In genomic region chr10:68955786-68956532, GRCh38 we compare ENCODE assay signal across 8 cellular contexts. TPM values are rescaled to one million over a fixed set of nuclear protein-coding genes. Genes with fewer than 3 reads are reported as not detected.
DNase-seq lines count a peak whose midpoint lies in the region; TF ChIP-seq lines count a peak whose summit lies in the region.

DDX21 (plus strand) TSS chr10:68956170; CDS start chr10:68956226, 56 bp downstream.

- no peaks in the 10 kb centered on the region for H3K9me3 ChIP-seq in HAP-1
- H3K9me3 ChIP-seq in MG63, result no peaks in the 10 kb centered on the region
- H3K9me3 ChIP-seq in neural progenitor cell (ENCODE audit: low read depth), result no peaks in the 10 kb centered on the region

- H3K36me3 ChIP-seq in HAP-1 (replicated peaks) (peaks cover 37% of the 10 kb centered on the region), MG63 (peaks cover 56% of the 10 kb centered on the region), neural progenitor cell (peaks cover 11% of the 10 kb centered on the region)

- TF ChIP-seq CTCF in foreskin fibroblast (IDR thresholded peaks at IDR 0.05; ENCODE audit: low read depth, low read length) (peak; percentile 58), neural progenitor cell (IDR thresholded peaks at IDR 0.05) (peak; percentile 76)

- H3K27me3 Mint-ChIP-seq in neural progenitor cell (ENCODE audit: insufficient read depth, low read depth), result peaks cover 2% of the 10 kb centered on the region

- no peaks in the 10 kb centered on the region for H3K9me3 Mint-ChIP-seq in neural progenitor cell

- H3K27me3 ChIP-seq in HAP-1 (ENCODE audit: low read depth) (no peaks in the 10 kb centered on the region), MG63 (no peaks in the 10 kb centered on the region), neural progenitor cell (no peaks in the 10 kb centered on the region)

- peak within 1 kb of the TSS; percentile 95 for H3K27ac Mint-ChIP-seq in neural progenitor cell

- H3K79me2 ChIP-seq in neural progenitor cell (ENCODE audit: low read depth), result peaks cover 58% of the 10 kb centered on the region

- peak within 1 kb of the TSS; percentile 81 for H3K27ac ChIP-seq in neural progenitor cell

- peaks cover 11% of the 10 kb centered on the region for H3K4me1 Mint-ChIP-seq in neural progenitor cell

- peak within 1 kb of the TSS; percentile 90 for H3K4me2 ChIP-seq in neural progenitor cell

- peaks cover 21% of the 10 kb centered on the region for H3F3A ChIP-seq in neural progenitor cell (ENCODE audit: low read depth)

- peaks cover 3% of the 10 kb centered on the region for H3K36me3 Mint-ChIP-seq in neural progenitor cell

- H2AFZ ChIP-seq in neural progenitor cell (replicated peaks), result peak within 1 kb of the TSS; percentile 97

- peak within 1 kb of the TSS; percentile 100 for H3K4me3 Mint-ChIP-seq in neural progenitor cell

- in situ Hi-C loops in HAP-1 (cut with MboI; ENCODE audit: low sequenced_read_pairs), result no loop called here

- H3K9ac ChIP-seq in neural progenitor cell, result peak within 1 kb of the TSS; percentile 68

- peaks cover 33% of the 10 kb centered on the region for H4K20me1 ChIP-seq in neural progenitor cell (ENCODE audit: low read depth)

- DNase-seq in GDM1 (lab: John Stamatoyannopoulos, UW) (peak; percentile 84), HAP-1 (ENCODE audit: low spot score in 2 of 2) (peak; percentile 93), MG63 (peak; percentile 93), SHP77 treated with DMSO at 0.1 percent for 48 hours (lab: John Stamatoyannopoulos, UW) (peak; percentile 64), activated gamma-delta T cell (lab: John Stamatoyannopoulos, UW) (peak; percentile 43), foreskin fibroblast (peak; percentile 90 to 96), neural progenitor cell (ENCODE audit: low spot score) (peak; percentile 88), stromal cell of bone marrow (ENCODE audit: low read depth) (peak; percentile 87)

- H3K4me3 ChIP-seq in HAP-1, result peak within 1 kb of the TSS; percentile 84
- H3K4me3 ChIP-seq in MG63, result peak within 1 kb of the TSS; percentile 93
- peak within 1 kb of the TSS; percentile 78 to 99 for H3K4me3 ChIP-seq in foreskin fibroblast (ENCODE audit: low read depth in 1 of 2, low read length in 2 of 2)
- H3K4me3 ChIP-seq in neural progenitor cell, result peak within 1 kb of the TSS; percentile 98

- H3K4me1 ChIP-seq in HAP-1 (peaks cover 15% of the 10 kb centered on the region), neural progenitor cell (peaks cover 8% of the 10 kb centered on the region)

RNA-seq across cellular contexts. Expression of gene DDX21, which starts in this region (rescaled TPM):
- total RNA-seq in MG63 (2014; rRNA removed; shearing (Covaris generic); ENCODE audit: low replicate concordance), result 68.3 and 94.6 TPM in 2 replicates
- total RNA-seq in neural progenitor cell (ENCODE audit: low replicate concordance), result 51.2 and 69.9 TPM in 2 replicates

Comparison
In these comparisons a context has a peak if more than half of its experiments do, and no peak if none do; other contexts are left out.
1. Peak in every context shown above with its lines: DNase-seq, H3K4me3 ChIP-seq and H3K27ac ChIP-seq.
2. DNase-seq: peak in every context shown above with its lines; median percentile 93 in HAP-1; 93 in MG63; 93 in foreskin fibroblast; 88 in neural progenitor cell; 87 in stromal cell of bone marrow; 84 in GDM1; 64 in SHP77 treated with DMSO at 0.1 percent for 48 hours; 43 in activated gamma-delta T cell.